ENCODE assay signal across 8 cellular contexts in genomic region chr7:27095897-27096755, GRCh38. TPM values are rescaled to one million over a fixed set of nuclear protein-coding genes. Genes with fewer than 3 reads are reported as not detected.
DNase-seq lines count a peak whose midpoint lies in the region; ATAC-seq and TF ChIP-seq lines count a peak whose summit lies in the region.

HOXA1 (minus strand) TSS chr7:27096000; CDS start chr7:27095912, 88 bp downstream.

- H2AFZ ChIP-seq in parathyroid adenoma: peak within 1 kb of the TSS; percentile 94

- H3K27ac ChIP-seq in Peyer's patch (peak within 1 kb of the TSS; percentile 74 to 93 (median 82)), parathyroid adenoma (peak within 1 kb of the TSS; percentile 52), upper lobe of left lung (peak within 1 kb of the TSS; percentile 86 to 95 (median 94))

- H3K27ac Mint-ChIP-seq in IgD-negative memory B cell: peak within 1 kb of the TSS; percentile 73 to 89 (median 82)
- H3K27ac Mint-ChIP-seq in activated T-helper 17 cell treated with anti-CD3 and anti-CD28 coated beads, Interleukin-2, amount 50 U/mL, for 72 hours: no peak within 1 kb of the TSS

- ATAC-seq in GM21717 (IDR thresholded peaks at IDR 0.05; ENCODE audit: unreplicated experiment) (peak; percentile 91), upper lobe of left lung (ENCODE audit: low FRiP score in 2 of 2) (peak; percentile 78 to 93)
- peak; percentile 91 for ATAC-seq in activated T-helper 17 cell treated with anti-CD3 and anti-CD28 coated beads, Interleukin-2, amount 50 U/mL, for 72 hours (replicated peaks)

- peak within 1 kb of the TSS; percentile 80 to 96 (median 94) for H3K4me3 Mint-ChIP-seq in IgD-negative memory B cell
- peak within 1 kb of the TSS; percentile 81 for H3K4me3 Mint-ChIP-seq in activated T-helper 17 cell treated with anti-CD3 and anti-CD28 coated beads, Interleukin-2, amount 50 U/mL, for 72 hours

- peaks cover 0 to 2% (median 0%) of the 10 kb centered on the region in 3 donors for H3K9me3 Mint-ChIP-seq in IgD-negative memory B cell
- no peaks in the 10 kb centered on the region for H3K9me3 Mint-ChIP-seq in activated T-helper 17 cell treated with anti-CD3 and anti-CD28 coated beads, Interleukin-2, amount 50 U/mL, for 72 hours

- H3K27me3 ChIP-seq in Peyer's patch: no peaks in the 10 kb centered on the region
- H3K27me3 ChIP-seq in parathyroid adenoma (ENCODE audit: control insufficient read depth, insufficient read depth, low read length): no peaks in the 10 kb centered on the region
- peaks cover 0 to 13% (median 4%) of the 10 kb centered on the region in 4 donors for H3K27me3 ChIP-seq in upper lobe of left lung

- no peaks in the 10 kb centered on the region for H3K9me3 ChIP-seq in Peyer's patch
- no peaks in the 10 kb centered on the region for H3K9me3 ChIP-seq in parathyroid adenoma (ENCODE audit: control insufficient read depth, low read length)
- no peaks in the 10 kb centered on the region for H3K9me3 ChIP-seq in upper lobe of left lung

- H3K36me3 Mint-ChIP-seq in IgD-negative memory B cell: peaks cover 7% of the 10 kb centered on the region
- peaks cover 19% of the 10 kb centered on the region for H3K36me3 Mint-ChIP-seq in activated T-helper 17 cell treated with anti-CD3 and anti-CD28 coated beads, Interleukin-2, amount 50 U/mL, for 72 hours (ENCODE audit: low read depth)

- peak; percentile 96 for DNase-seq in EH (ENCODE audit: low read depth)
- peak; percentile 81 to 93 (median 92) for DNase-seq in Peyer's patch
- peak; percentile 15 for DNase-seq in globus pallidus (ENCODE audit: low spot score)
- peak; percentile 78 to 92 for DNase-seq in upper lobe of left lung

- peaks cover 10 to 25% (median 12%) of the 10 kb centered on the region in 3 donors for H3K4me1 Mint-ChIP-seq in IgD-negative memory B cell
- H3K4me1 Mint-ChIP-seq in activated T-helper 17 cell treated with anti-CD3 and anti-CD28 coated beads, Interleukin-2, amount 50 U/mL, for 72 hours: peaks cover 5% of the 10 kb centered on the region

- 1 to 2% methylated on average over 28 to 46 of the region's 68 CpGs for WGBS in upper lobe of left lung, 2 donors

- TF ChIP-seq CTCF in Peyer's patch (IDR thresholded peaks at IDR 0.05): no peak
- no peak for TF ChIP-seq CTCF in parathyroid adenoma (IDR thresholded peaks at IDR 0.05)
- TF ChIP-seq CTCF in upper lobe of left lung (IDR thresholded peaks at IDR 0.05): no peak

- H3K36me3 ChIP-seq in Peyer's patch: no peaks in the 10 kb centered on the region
- no peaks in the 10 kb centered on the region for H3K36me3 ChIP-seq in parathyroid adenoma (ENCODE audit: control insufficient read depth, insufficient read depth, low read length)
- no peaks in the 10 kb centered on the region for H3K36me3 ChIP-seq in upper lobe of left lung

- H3K4me3 ChIP-seq in Peyer's patch: peak within 1 kb of the TSS; percentile 75 to 87 (median 84)
- H3K4me3 ChIP-seq in parathyroid adenoma (ENCODE audit: low read depth, low read length): peak within 1 kb of the TSS; percentile 97
- peak within 1 kb of the TSS; percentile 58 to 93 (median 82) for H3K4me3 ChIP-seq in upper lobe of left lung

- peak within 1 kb of the TSS; percentile 86 for H3K4me2 ChIP-seq in parathyroid adenoma (ENCODE audit: low read length)

- no peak for TF ChIP-seq EP300 in upper lobe of left lung (IDR thresholded peaks at IDR 0.05)

- H3K4me1 ChIP-seq in Peyer's patch (peaks cover 0 to 23% (median 5%) of the 10 kb centered on the region in 4 donors), parathyroid adenoma (no peaks in the 10 kb centered on the region), upper lobe of left lung (peaks cover 4 to 24% (median 14%) of the 10 kb centered on the region in 4 donors)

- H3K79me2 ChIP-seq in parathyroid adenoma: no peaks in the 10 kb centered on the region

- H3K9ac ChIP-seq in parathyroid adenoma: no peak within 1 kb of the TSS

- H3K27me3 Mint-ChIP-seq in IgD-negative memory B cell: peaks cover 26% of the 10 kb centered on the region
- peaks cover 64% of the 10 kb centered on the region for H3K27me3 Mint-ChIP-seq in activated T-helper 17 cell treated with anti-CD3 and anti-CD28 coated beads, Interleukin-2, amount 50 U/mL, for 72 hours

- TF ChIP-seq POLR2A in Peyer's patch (IDR thresholded peaks at IDR 0.05) (peak; percentile 70 to 90), upper lobe of left lung (IDR thresholded peaks at IDR 0.05) (peak in 3 of 4 donors; percentile 46 to 73 (median 58))

RNA-seq across cellular contexts. Expression of gene HOXA1, which starts in this region (rescaled TPM):
- 0.24 TPM for polyA plus RNA-seq in IgD-negative memory B cell
- total RNA-seq in Peyer's patch (1 to 10 TPM; 1.7 to 5.3 (median 1.9) TPM), upper lobe of left lung (1 to 10 TPM in 1 of 6 donors, under 1 TPM in 2, not detected in 3; 0.46 to 2.1 (median 0.64) TPM)
- total RNA-seq in activated T-helper 17 cell treated with anti-CD3 and anti-CD28 coated beads, Interleukin-2, amount 50 U/mL, for 72 hours: under 1 TPM in 1 of 2 donors, not detected in 1; 0.39 TPM

Comparison
In these comparisons a context has a peak if more than half of its experiments do, and no peak if none do; other contexts are left out.
1. Peak in every context shown above with its lines: DNase-seq, ATAC-seq, H3K4me3 ChIP-seq and H3K27ac ChIP-seq.
2. Peak in ATAC-seq in activated T-helper 17 cell treated with anti-CD3 and anti-CD28 coated beads, Interleukin-2, amount 50 U/mL, for 72 hours; RNA of the gene not detected or under 1 TPM.
3. DNase-seq: peak in every context shown above with its lines; median percentile 96 in EH; 92 in Peyer's patch; 85 in upper lobe of left lung; 15 in globus pallidus.